In genomic region chr14:103711516-103712431, GRCh38 we compare ENCODE assay signal across 10 cellular contexts. TPM values are rescaled to one million over a fixed set of nuclear protein-coding genes. Genes with fewer than 3 reads are reported as not detected.
A peak's percentile ranks its signal among the peaks of the same experiment; 100 is the strongest.
DNase-seq lines count a peak whose midpoint lies in the region; ATAC-seq and TF ChIP-seq lines count a peak whose summit lies in the region.
"Had no signal": no experiment of that assay in that cellular context is flagged by ENCODE, and none has a peak within 500 bp of the region (broad histone marks: within the 10 kb centered on the region; RNA-seq: fewer than 3 reads in every experiment).

No MANE protein-coding gene starts in this region.

- H3K36me3 ChIP-seq in mucosa of descending colon (ENCODE audit: low read depth) (peaks cover 4% of the 10 kb centered on the region), WERI-Rb-1 (peaks cover 65% of the 10 kb centered on the region)

- H3K27me3 ChIP-seq in WERI-Rb-1 (ENCODE audit: insufficient read depth, low read depth, severe bottlenecking): no peaks in the 10 kb centered on the region

- ATAC-seq in mucosa of descending colon (peak; percentile 46), GM21723 (IDR thresholded peaks at IDR 0.05; ENCODE audit: unreplicated experiment) (no peak)

- TF ChIP-seq CTCF in 22Rv1 (IDR thresholded peaks at IDR 0.05) (no peak), coronary artery (IDR thresholded peaks at IDR 0.05) (no peak), mucosa of descending colon (IDR thresholded peaks at IDR 0.05) (no peak), WERI-Rb-1 (IDR thresholded peaks at IDR 0.05; ENCODE audit: low read depth, low read length) (no peak)

- no peaks in the 10 kb centered on the region for H3K9me3 ChIP-seq in mucosa of descending colon
- H3K9me3 ChIP-seq in WERI-Rb-1 (ENCODE audit: severe bottlenecking): no peaks in the 10 kb centered on the region

- H3K4me3 ChIP-seq in coronary artery (peak overlapping the region; percentile 34), mucosa of descending colon (no peak overlapping the region), WERI-Rb-1 (ENCODE audit: low read depth, low read length) (no peak overlapping the region)

- DNase-seq in coronary artery (ENCODE audit: low spot score) (peak; percentile 86), mucosa of descending colon (peak; percentile 71 to 85 (median 83)), AG08396 (ENCODE audit: low spot score) (no peak), WERI-Rb-1 (no peak), NCI-H2107 (lab: John Stamatoyannopoulos, UW) (no peak)
- DNase-seq: DMS79 treated with DMSO at 0.1 percent for 48 hours, T-helper 1 cell had no signal

- intact Hi-C loops in mucosa of descending colon (cut with DNase I, micrococcal nuclease): no loop called here

- H3K27ac ChIP-seq in 22Rv1: peak overlapping the region; percentile 85
- H3K27ac ChIP-seq in coronary artery: peak overlapping the region; percentile 72 to 87
- no peak overlapping the region for H3K27ac ChIP-seq in WERI-Rb-1

- H3K4me1 ChIP-seq in mucosa of descending colon (ENCODE audit: low read depth): peaks cover 44% of the 10 kb centered on the region

- no peak for TF ChIP-seq EP300 in Ishikawa (IDR thresholded peaks at IDR 0.05; ENCODE audit: borderline replicate concordance)

- no peak for TF ChIP-seq RAD21 in Ishikawa (IDR thresholded peaks at IDR 0.05; ENCODE audit: low read depth)

TF ChIP-seq in Ishikawa, 13 proteins besides CTCF, POLR2A, EP300 and RAD21:
- TF ChIP-seq TAF1 (IDR thresholded peaks at IDR 0.05; ENCODE audit: low read depth) (no peak), NFIC (IDR thresholded peaks at IDR 0.05) (0 out of 2 replicates have a peak, but pooled peaks have one; percentile 24), REST (IDR thresholded peaks at IDR 0.05; ENCODE audit: low read depth) (no peak), EGR1 (IDR thresholded peaks at IDR 0.05) (no peak)

RNA-seq across cellular contexts. Expression of gene XRCC3, which starts 3.5 kb away (rescaled TPM):
- 10 to 100 TPM in 2 of 3 donors, 1 to 10 TPM in 1; 7.7 to 17.8 (median 11.0) TPM for total RNA-seq in mucosa of descending colon

RNA-seq across cellular contexts. Expression of gene ZFYVE21, which starts 3.8 kb away (rescaled TPM):
- 10 to 100 TPM; 49.9 to 67.1 (median 60.9) TPM for total RNA-seq in mucosa of descending colon

Comparison
In these comparisons a context has a peak if more than half of its experiments do, and no peak if none do; other contexts are left out.
1. DNase-seq: peak in coronary artery (single experiment) and mucosa of descending colon (3 of 3); none in AG08396 (single experiment), WERI-Rb-1 (single experiment) and NCI-H2107 (single experiment).